ENCODE assay signal across 21 cellular contexts in the genomic region with DNA sequence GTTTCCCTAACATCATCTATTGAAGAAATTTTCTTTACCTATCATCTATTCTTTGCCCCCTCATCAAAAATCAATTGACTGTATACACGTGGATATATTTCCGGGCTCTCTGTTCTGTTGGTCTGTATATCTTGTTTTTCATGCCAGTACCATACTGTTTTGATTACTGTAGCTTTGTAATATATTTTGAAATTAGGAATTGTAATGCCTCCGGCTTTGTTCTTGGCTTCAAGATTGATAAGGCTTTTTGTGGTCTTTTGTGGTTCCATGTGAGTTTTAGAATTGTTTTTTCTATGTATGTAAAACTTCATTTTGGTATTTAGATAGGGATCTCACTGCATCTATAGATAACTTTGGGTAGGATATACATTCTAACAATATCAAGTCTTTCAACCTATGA.
DNase-seq lines count a peak whose midpoint lies in the region; ATAC-seq, FAIRE-seq and TF ChIP-seq lines count a peak whose summit lies in the region.
"Had no signal": no experiment of that assay in that cellular context is flagged by ENCODE, and none has a peak within 500 bp of the region (broad histone marks: within the 10 kb centered on the region; RNA-seq: fewer than 3 reads in every experiment).

No MANE protein-coding gene starts in this region.

- no peaks in the 10 kb centered on the region for H4K20me1 ChIP-seq in HepG2 (ENCODE audit: insufficient read depth, low read length)
- no peaks in the 10 kb centered on the region for H4K20me1 ChIP-seq in K562 (replicated peaks; ENCODE audit: control insufficient read depth, insufficient read depth, low read length)
- H4K20me1 ChIP-seq: BLaER1 had no signal

- no peak for TF ChIP-seq POLR2A in HepG2 (IDR thresholded peaks at IDR 0.05; ENCODE audit: insufficient read depth in 1 of 2, low read depth in 2 of 2, low read length in 2 of 2)
- TF ChIP-seq POLR2A in right lobe of liver (IDR thresholded peaks at IDR 0.05): no peak
- TF ChIP-seq POLR2A in K562 (conservative IDR thresholded peaks at IDR 0.05): no peak

- BruUV-seq in HepG2 (replicated peaks; lab: Mats Ljungman, UMichigan): no TSS peak
- BruUV-seq in K562 (replicated peaks; lab: Mats Ljungman, UMichigan): no TSS peak

- POLR2A ChIA-PET in HepG2 (lab: Yijun Ruan, JAX) (no interaction called here), K562 (lab: Yijun Ruan, JAX) (no interaction called here)

- DNase-seq in HepG2 (ENCODE audit: low spot score) (no peak), right lobe of liver (no peak), K562 (ENCODE audit: extremely low read depth in 1 of 4, low spot score in 3 of 4) (no peak), tibial artery (no peak), nucleus accumbens (lab: John Stamatoyannopoulos, UW) (no peak), aorta (no peak)
- DNase-seq: CD4-positive, alpha-beta T cell; CD8-positive, alpha-beta memory T cell; DMS 273 treated with DMSO at 0.1 percent for 48 hours; DMS79; EL; GDM1; GOT3; H7; HCEC 1CT had no signal

- no peaks in the 10 kb centered on the region for H3K79me2 ChIP-seq in HepG2 (ENCODE audit: insufficient read depth, low read length)
- H3K79me2 ChIP-seq in K562 (ENCODE audit: control insufficient read depth, insufficient read depth, low read length): no peaks in the 10 kb centered on the region

- CTCF ChIA-PET in HepG2 (lab: Yijun Ruan, JAX; ENCODE audit: low intra/inter-chr PET ratio, low total read pairs) (no interaction called here), K562 (lab: Yijun Ruan, JAX; ENCODE audit: low intra/inter-chr PET ratio) (no interaction called here)

- no peak for TF ChIP-seq EP300 in HepG2 (IDR thresholded peaks at IDR 0.05; ENCODE audit: low read depth in 2 of 2, low read length in 2 of 2)
- no peak for TF ChIP-seq EP300 in HepG2 (CRISPR knock-in tag; IDR thresholded peaks at IDR 0.05; ENCODE audit: borderline replicate concordance)
- TF ChIP-seq EP300 in K562 (IDR thresholded peaks at IDR 0.05; ENCODE audit: low read length): no peak

- no peak overlapping the region for H3K9ac ChIP-seq in HepG2 (ENCODE audit: insufficient read depth, low read depth, low read length)
- H3K9ac ChIP-seq in K562 (ENCODE audit: insufficient read depth in 1 of 2, low read depth in 2 of 2, low read length in 2 of 2): no peak overlapping the region
- H3K9ac ChIP-seq: BLaER1 had no signal

- no peaks in the 10 kb centered on the region for H3K9me1 ChIP-seq in K562 (ENCODE audit: control insufficient read depth, insufficient read depth, low read length)

- intact Hi-C loops in HepG2 (cut with micrococcal nuclease; ENCODE audit: unreplicated experiment) (loop anchor here (10.0 kb wide), 1 partner anchor 346 kb away; no protein-coding TSS in a partner anchor), right lobe of liver (cut with DNase I) (no loop called here), K562 (cut with micrococcal nuclease) (no loop called here), tibial artery (cut with DNase I; ENCODE audit: low total_unique reads) (loop anchor here (10.0 kb wide), 2 partner anchors 336 to 864 kb away; a partner anchor contains a TSS), aorta (cut with DNase I) (no loop called here)

- WGBS in HepG2 (ENCODE audit: low lambda C conversion rate): 98% methylated on average over 3 of the region's 3 CpGs
- WGBS in right lobe of liver (ENCODE audit: insufficient coverage, low coverage, low lambda C conversion rate, missing lambda C conversion rate): 92% methylated on average over 3 of the region's 3 CpGs
- 0% methylated on average over 3 of the region's 3 CpGs for WGBS in K562 (ENCODE audit: insufficient coverage, low coverage, missing lambda C conversion rate)
- WGBS in aorta, 2 donors: 96 to 100% methylated on average over 3 of the region's 3 CpGs

- in situ Hi-C loops in HepG2 (cut with HindIII; ENCODE audit: extremely low pct_ligation_motif_present, low pct_unique_long_range_greater_than_20kb): no loop called here
- in situ Hi-C loops in K562 (cut with MboI): no loop called here

- H3K4me3 ChIP-seq in HepG2 (replicated peaks in 1 of 3; ENCODE audit: insufficient read depth in 1 of 3, low read depth in 2 of 3, low read length in 3 of 3): no peak overlapping the region
- H3K4me3 ChIP-seq in right lobe of liver: no peak overlapping the region
- H3K4me3 ChIP-seq in K562: no peak overlapping the region
- no peak overlapping the region for H3K4me3 ChIP-seq in tibial artery
- no peak overlapping the region for H3K4me3 ChIP-seq in aorta (ENCODE audit: low read length in 2 of 2)
- H3K4me3 ChIP-seq: BLaER1, GM12878 had no signal

- H3K27ac ChIP-seq in HepG2 (ENCODE audit: extremely low read length, insufficient read depth, low read length) (no peak overlapping the region), right lobe of liver (no peak overlapping the region), K562 (ENCODE audit: extremely low read depth, low read depth, low read length) (no peak overlapping the region), tibial artery (peak overlapping the region; percentile 52 to 77), aorta (ENCODE audit: low read depth in 1 of 2, low read length in 2 of 2) (no peak overlapping the region)
- H3K27ac ChIP-seq: 22Rv1, BLaER1, C4-2B had no signal

- TF ChIP-seq RAD21 in HepG2 (CRISPR knock-in tag; IDR thresholded peaks at IDR 0.05) (no peak), K562 (CRISPR knock-in tag; conservative IDR thresholded peaks at IDR 0.05 in 1 of 2, IDR thresholded peaks at IDR 0.05 in 1 of 2) (no peak)

- H3K4me2 ChIP-seq in HepG2 (ENCODE audit: low read depth, low read length): no peak overlapping the region
- H3K4me2 ChIP-seq in K562 (ENCODE audit: insufficient read depth, low read length): no peak overlapping the region
- H3K4me2 ChIP-seq: BLaER1 had no signal

- FAIRE-seq in HepG2 (lab: Jason Lieb, UNC): no peak
- FAIRE-seq in K562 (lab: Jason Lieb, UNC): no peak
- FAIRE-seq: A204.1, D721Med, GM12878 had no signal

- H2AFZ ChIP-seq in HepG2 (ENCODE audit: low read length) (no peak overlapping the region), K562 (ENCODE audit: low read depth, low read length) (no peak overlapping the region)

- TF ChIP-seq CTCF in HepG2 (CRISPR knock-in tag; IDR thresholded peaks at IDR 0.05) (no peak), right lobe of liver (IDR thresholded peaks at IDR 0.05) (no peak), K562 (IDR thresholded peaks at IDR 0.05 in 2 of 3, conservative IDR thresholded peaks at IDR 0.05 in 1 of 3; ENCODE audit: insufficient read depth in 2 of 3, low read depth in 1 of 3, low read length in 3 of 3) (no peak), tibial artery (IDR thresholded peaks at IDR 0.05) (no peak)

- H3K9me3 ChIP-seq in HepG2 (ENCODE audit: low read length) (peaks cover 8% of the 10 kb centered on the region), right lobe of liver (no peaks in the 10 kb centered on the region), K562 (replicated peaks; ENCODE audit: control insufficient read depth, insufficient read depth, low read depth, low read length) (no peaks in the 10 kb centered on the region), tibial artery (no peaks in the 10 kb centered on the region), aorta (ENCODE audit: control insufficient read depth, low read length) (no peaks in the 10 kb centered on the region)

- H3K36me3 ChIP-seq in HepG2 (replicated peaks in 1 of 2; ENCODE audit: control insufficient read depth in 1 of 2, insufficient read depth in 2 of 2, low read length in 2 of 2): peaks cover 11 to 21% of the 10 kb centered on the region in 2 experiments
- peaks cover 0 to 17% (median 12%) of the 10 kb centered on the region in 4 donors for H3K36me3 ChIP-seq in right lobe of liver
- no peaks in the 10 kb centered on the region for H3K36me3 ChIP-seq in K562 (ENCODE audit: control insufficient read depth, insufficient read depth, low read length)
- H3K36me3 ChIP-seq in tibial artery: peaks cover 24 to 29% (median 25%) of the 10 kb centered on the region in 3 donors
- H3K36me3 ChIP-seq in aorta (ENCODE audit: control insufficient read depth in 1 of 2, insufficient read depth in 2 of 2, low read length in 1 of 2): peaks cover 12% of the 10 kb centered on the region in 2 donors

- ATAC-seq in HepG2 (no peak), right lobe of liver (no peak), K562 (no peak), aorta (ENCODE audit: low FRiP score) (no peak)
- ATAC-seq: GM12878 had no signal

- H3K4me1 ChIP-seq in HepG2 (ENCODE audit: insufficient read depth, low read length) (no peaks in the 10 kb centered on the region), right lobe of liver (no peaks in the 10 kb centered on the region), K562 (replicated peaks in 1 of 2; ENCODE audit: control insufficient read depth in 2 of 2, insufficient read depth in 2 of 2, low read length in 2 of 2) (no peaks in the 10 kb centered on the region), tibial artery (peaks cover 0 to 81% (median 27%) of the 10 kb centered on the region in 4 donors), aorta (ENCODE audit: control insufficient read depth in 1 of 2, insufficient read depth in 2 of 2, low read length in 2 of 2) (peaks cover 5 to 17% of the 10 kb centered on the region in 2 donors)
- H3K4me1 ChIP-seq: BLaER1 had no signal

- H3K27me3 ChIP-seq in HepG2 (ENCODE audit: control insufficient read depth in 1 of 2, insufficient read depth in 2 of 2, low read length in 2 of 2) (no peaks in the 10 kb centered on the region), right lobe of liver (no peaks in the 10 kb centered on the region), K562 (ENCODE audit: control insufficient read depth in 2 of 2, insufficient read depth in 2 of 2, low read length in 2 of 2) (no peaks in the 10 kb centered on the region), tibial artery (no peaks in the 10 kb centered on the region), aorta (ENCODE audit: control insufficient read depth in 1 of 2, insufficient read depth in 2 of 2, low read length in 1 of 2) (no peaks in the 10 kb centered on the region)
- H3K27me3 ChIP-seq: BLaER1 had no signal

TF ChIP-seq in HepG2, 621 proteins besides CTCF, POLR2A, EP300 and RAD21:
- TF ChIP-seq ZNF33A (CRISPR knock-in tag; IDR thresholded peaks at IDR 0.05; ENCODE audit: borderline replicate concordance) (no peak), NPAS2 (CRISPR knock-in tag; IDR thresholded peaks at IDR 0.05; ENCODE audit: borderline replicate concordance) (no peak), ADNP (CRISPR knock-in tag; IDR thresholded peaks at IDR 0.05) (no peak), CHD4 (IDR thresholded peaks at IDR 0.05; ENCODE audit: borderline replicate concordance, low read length) (peak; percentile 89; the same call in 1 of the 2 replicates), ZKSCAN5 (CRISPR knock-in tag; IDR thresholded peaks at IDR 0.05) (no peak), FOXM1 (CRISPR knock-in tag; IDR thresholded peaks at IDR 0.05) (no peak)
TF ChIP-seq in HepG2: peak in this region for 1.

Comparison
In these comparisons a context has a peak if more than half of its experiments do, and no peak if none do; other contexts are left out.
1. intact Hi-C loops: an anchor here in HepG2 (10.0 kb wide) and tibial artery (10.0 kb wide); none called in right lobe of liver, K562 and aorta.
2. H3K27ac ChIP-seq: peak in tibial artery (2 of 2); none in HepG2 (single experiment), right lobe of liver (0 of 3), K562 (single experiment) and aorta (0 of 2).